In genomic region chr3:55854395-55854994, GRCh38 we compare ENCODE assay signal across 17 cellular contexts.
DNase-seq lines count a peak whose midpoint lies in the region; FAIRE-seq and TF ChIP-seq lines count a peak whose summit lies in the region.
"Had no signal": no experiment of that assay in that cellular context is flagged by ENCODE, and none has a peak within 500 bp of the region (broad histone marks: within the 10 kb centered on the region; RNA-seq: fewer than 3 reads in every experiment).

No MANE protein-coding gene starts in this region.

- WGBS in mesendoderm (ENCODE audit: extremely low coverage, insufficient coverage, low lambda C conversion rate), result no CpG with 5 or more reads among the region's 7 CpGs
- 60 to 66% methylated on average over 7 of the region's 7 CpGs for WGBS in lower leg skin, 2 donors

- no peak overlapping the region for H3K18ac ChIP-seq in mesendoderm (ENCODE audit: low read length)

- no peak overlapping the region for H3K4me2 ChIP-seq in mesendoderm (ENCODE audit: low read length)

- no peak overlapping the region for H3K4me3 ChIP-seq in mesendoderm (ENCODE audit: low read length)
- H3K4me3 ChIP-seq in lower leg skin (ENCODE audit: low read depth, poor library complexity, severe bottlenecking), result no peak overlapping the region

- no peaks in the 10 kb centered on the region for H3K79me2 ChIP-seq in mesendoderm (ENCODE audit: control insufficient read depth, insufficient read depth, low read length)

- no peak overlapping the region for H4K5ac ChIP-seq in mesendoderm (ENCODE audit: low read length)

- TF ChIP-seq CTCF in type B pancreatic cell (conservative IDR thresholded peaks at IDR 0.05) (no peak), lower leg skin (IDR thresholded peaks at IDR 0.05) (no peak)

- no peak overlapping the region for H2BK5ac ChIP-seq in mesendoderm (ENCODE audit: low read length)

- no peak overlapping the region for H2BK15ac ChIP-seq in mesendoderm (replicated peaks; ENCODE audit: low read depth)

- peaks cover 44% of the 10 kb centered on the region for H3K4me1 Mint-ChIP-seq in type B pancreatic cell (ENCODE audit: unreplicated experiment)
- no peaks in the 10 kb centered on the region for H3K4me1 Mint-ChIP-seq in activated T-helper 2 cell treated with anti-CD3 and anti-CD28 coated beads, Interferon-gamma antibody, Interleukin-2, Interleukin-4, amounts not matched to agents 10 μg/mL and 5 μg/mL and 100 μg/mL, durations not matched to agents 14 hours and 24 hours and 36 hours (ENCODE audit: low read depth)
- H3K4me1 Mint-ChIP-seq: B cell had no signal

- H2BK120ac ChIP-seq in mesendoderm (ENCODE audit: low read depth, low read length), result no peak overlapping the region

- FAIRE-seq in endometrium (lab: Jason Lieb, UNC), result peak; percentile 71
- FAIRE-seq: D721Med had no signal

- no peaks in the 10 kb centered on the region for H3K27me3 Mint-ChIP-seq in type B pancreatic cell
- no peaks in the 10 kb centered on the region for H3K27me3 Mint-ChIP-seq in activated T-helper 2 cell treated with anti-CD3 and anti-CD28 coated beads, Interferon-gamma antibody, Interleukin-2, Interleukin-4, amounts not matched to agents 10 μg/mL and 5 μg/mL and 100 μg/mL, durations not matched to agents 14 hours and 24 hours and 36 hours (ENCODE audit: low read depth)
- H3K27me3 Mint-ChIP-seq: B cell had no signal

- no peak overlapping the region for H4K8ac ChIP-seq in mesendoderm (ENCODE audit: low read depth, low read length)

- intact Hi-C loops in lower leg skin (cut with DNase I; ENCODE audit: low total_unique reads), result no loop called here
- intact Hi-C loops in activated T-helper 2 cell treated with anti-CD3 and anti-CD28 coated beads, Interferon-gamma antibody, Interleukin-2, Interleukin-4, amounts not matched to agents 10 μg/mL and 5 μg/mL and 100 μg/mL, durations not matched to agents 14 hours and 24 hours and 36 hours (cut with micrococcal nuclease), result no loop called here

- no peaks in the 10 kb centered on the region for H3K36me3 Mint-ChIP-seq in type B pancreatic cell
- H3K36me3 Mint-ChIP-seq in activated T-helper 2 cell treated with anti-CD3 and anti-CD28 coated beads, Interferon-gamma antibody, Interleukin-2, Interleukin-4, amounts not matched to agents 10 μg/mL and 5 μg/mL and 100 μg/mL, durations not matched to agents 14 hours and 24 hours and 36 hours (ENCODE audit: low read depth), result no peaks in the 10 kb centered on the region
- H3K36me3 Mint-ChIP-seq: CD8-positive, alpha-beta T cell had no signal

- peak; percentile 42 for DNase-seq in NCI-H69 (lab: John Stamatoyannopoulos, UW)
- DNase-seq in mesendoderm, result peak; percentile 18
- DNase-seq in type B pancreatic cell (ENCODE audit: extremely low spot score, unreplicated experiment), result no peak
- DNase-seq in lower leg skin (ENCODE audit: low spot score in 2 of 2), result no peak
- no peak for DNase-seq in NCI-H748 treated with DMSO at 0.1 percent for 48 hours (lab: John Stamatoyannopoulos, UW)
- no peak for DNase-seq in activated T-helper 2 cell treated with anti-CD3 and anti-CD28 coated beads, Interferon-gamma antibody, Interleukin-2, Interleukin-4, amounts not matched to agents 10 μg/mL and 5 μg/mL and 100 μg/mL, durations not matched to agents 14 hours and 24 hours and 36 hours (ENCODE audit: low spot score)
- DNase-seq: CD8-positive, alpha-beta T cell; DND-41; Karpas-422; MM.1S; NCI-H1105; NCI-H187; NCI-H2171 treated with DMSO at 0.1 percent for 48 hours; SHP77 treated with DMSO at 0.1 percent for 48 hours had no signal

- H3K23ac ChIP-seq in mesendoderm (ENCODE audit: low read length), result no peak overlapping the region

- H3K27ac ChIP-seq in mesendoderm (ENCODE audit: low read depth, low read length), result no peak overlapping the region

- H2AK5ac ChIP-seq in mesendoderm (ENCODE audit: low read length), result no peak overlapping the region

- no peaks in the 10 kb centered on the region for H3K9me3 Mint-ChIP-seq in type B pancreatic cell
- no peaks in the 10 kb centered on the region for H3K9me3 Mint-ChIP-seq in activated T-helper 2 cell treated with anti-CD3 and anti-CD28 coated beads, Interferon-gamma antibody, Interleukin-2, Interleukin-4, amounts not matched to agents 10 μg/mL and 5 μg/mL and 100 μg/mL, durations not matched to agents 14 hours and 24 hours and 36 hours

- peak overlapping the region; percentile 50 for H3K4me3 Mint-ChIP-seq in type B pancreatic cell
- H3K4me3 Mint-ChIP-seq in activated T-helper 2 cell treated with anti-CD3 and anti-CD28 coated beads, Interferon-gamma antibody, Interleukin-2, Interleukin-4, amounts not matched to agents 10 μg/mL and 5 μg/mL and 100 μg/mL, durations not matched to agents 14 hours and 24 hours and 36 hours (ENCODE audit: low read depth), result no peak overlapping the region
- H3K4me3 Mint-ChIP-seq: B cell; CD8-positive, alpha-beta T cell had no signal

- H3K36me3 ChIP-seq in mesendoderm (ENCODE audit: control insufficient read depth, insufficient read depth, low read length), result no peaks in the 10 kb centered on the region

- no peak overlapping the region for H3K9ac ChIP-seq in mesendoderm (ENCODE audit: low read length)

- H3K79me1 ChIP-seq in mesendoderm (ENCODE audit: low read length), result no peaks in the 10 kb centered on the region

- no peak overlapping the region for H3K4ac ChIP-seq in mesendoderm (ENCODE audit: low read depth, low read length)

- H3K27me3 ChIP-seq in mesendoderm (ENCODE audit: insufficient read depth, low read length, poor library complexity), result no peaks in the 10 kb centered on the region

- no peaks in the 10 kb centered on the region for H3K4me1 ChIP-seq in mesendoderm (ENCODE audit: control insufficient read depth, low read depth, low read length)

- no peak overlapping the region for H3K56ac ChIP-seq in mesendoderm (ENCODE audit: low read length)

- TF ChIP-seq POLR2A in lower leg skin (IDR thresholded peaks at IDR 0.05), result no peak

- peak overlapping the region; percentile 72 for H3K27ac Mint-ChIP-seq in type B pancreatic cell
- H3K27ac Mint-ChIP-seq in activated T-helper 2 cell treated with anti-CD3 and anti-CD28 coated beads, Interferon-gamma antibody, Interleukin-2, Interleukin-4, amounts not matched to agents 10 μg/mL and 5 μg/mL and 100 μg/mL, durations not matched to agents 14 hours and 24 hours and 36 hours, result no peak overlapping the region
- H3K27ac Mint-ChIP-seq: B cell; CD8-positive, alpha-beta T cell had no signal

Comparison
In these comparisons a context has a peak if more than half of its experiments do, and no peak if none do; other contexts are left out.
1. DNase-seq: peak in NCI-H69 (single experiment) and mesendoderm (single experiment); none in type B pancreatic cell (single experiment), lower leg skin (0 of 2), NCI-H748 treated with DMSO at 0.1 percent for 48 hours (single experiment) and activated T-helper 2 cell treated with anti-CD3 and anti-CD28 coated beads, Interferon-gamma antibody, Interleukin-2, Interleukin-4, amounts not matched to agents 10 μg/mL and 5 μg/mL and 100 μg/mL, durations not matched to agents 14 hours and 24 hours and 36 hours (single experiment).